27 cellular contexts compared by ENCODE assay signal in the genomic region with DNA sequence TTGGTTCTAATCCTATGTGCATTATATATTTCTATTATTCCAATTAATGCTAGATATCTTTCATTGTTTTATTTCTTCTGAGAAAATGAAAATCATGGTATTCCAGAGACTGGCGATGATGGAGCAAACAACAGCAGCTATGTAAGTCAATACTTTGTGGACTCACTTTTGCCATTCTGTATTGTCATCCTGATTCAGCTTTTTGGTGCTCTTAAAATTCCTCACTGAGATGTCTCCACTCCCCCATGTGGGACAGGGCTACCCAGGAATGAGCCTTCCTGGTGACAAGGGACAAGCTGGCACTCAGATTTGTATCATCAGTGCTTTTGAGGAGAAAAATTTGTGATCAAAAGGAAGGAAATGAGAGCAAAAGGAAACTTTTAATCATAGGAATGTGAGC. TPM values are rescaled to one million over a fixed set of nuclear protein-coding genes. Genes with fewer than 3 reads are reported as not detected.
DNase-seq lines count a peak whose midpoint lies in the region; ATAC-seq, FAIRE-seq and TF ChIP-seq lines count a peak whose summit lies in the region.
"Had no signal": no experiment of that assay in that cellular context is flagged by ENCODE, and none has a peak within 500 bp of the region (broad histone marks: within the 10 kb centered on the region; RNA-seq: fewer than 3 reads in every experiment).

No MANE protein-coding gene starts in this region.

- no peak for TF ChIP-seq EP300 in K562 (IDR thresholded peaks at IDR 0.05; ENCODE audit: low read length)

- H3K18ac ChIP-seq in trophoblast cell (ENCODE audit: low read length) = no peak overlapping the region

- no peaks in the 10 kb centered on the region for H3K9me1 ChIP-seq in K562 (ENCODE audit: control insufficient read depth, insufficient read depth, low read length)

- no peak overlapping the region for H4K8ac ChIP-seq in trophoblast cell (ENCODE audit: low read depth, low read length)

- H3K9ac ChIP-seq in PC-3 (ENCODE audit: low read length) = no peak overlapping the region
- no peak overlapping the region for H3K9ac ChIP-seq in K562 (ENCODE audit: insufficient read depth in 1 of 2, low read depth in 2 of 2, low read length in 2 of 2)
- H3K9ac ChIP-seq in trophoblast cell (ENCODE audit: low read length) = no peak overlapping the region
- H3K9ac ChIP-seq: BLaER1 treated with 17β-estradiol and CSF1 and Interleukin-3, amounts not matched to agents 10 nM and 100 nM had no signal

- H3K27ac ChIP-seq in PC-3 (ENCODE audit: low read length) (no peak overlapping the region), K562 (ENCODE audit: extremely low read depth, low read depth, low read length) (no peak overlapping the region), trophoblast cell (ENCODE audit: low read depth, low read length) (peak overlapping the region; percentile 8)
- H3K27ac ChIP-seq: A549 had no signal

- H2BK12ac ChIP-seq in trophoblast cell (ENCODE audit: low read length) = peak overlapping the region; percentile 85

- H3K4ac ChIP-seq in trophoblast cell (ENCODE audit: low read depth, low read length) = no peak overlapping the region

- H3K14ac ChIP-seq in trophoblast cell (ENCODE audit: low read length) = no peak overlapping the region

- H3K79me2 ChIP-seq in PC-3 (ENCODE audit: low read length) = no peaks in the 10 kb centered on the region
- no peaks in the 10 kb centered on the region for H3K79me2 ChIP-seq in K562 (ENCODE audit: control insufficient read depth, insufficient read depth, low read length)
- peaks cover 2% of the 10 kb centered on the region for H3K79me2 ChIP-seq in trophoblast cell (ENCODE audit: control insufficient read depth, insufficient read depth, low read length, poor library complexity)

- WGBS in K562 (ENCODE audit: insufficient coverage, low coverage, missing lambda C conversion rate) = 0% methylated on average over 1 of the region's 1 CpG
- no CpG with 5 or more reads among the region's 1 CpG for WGBS in trophoblast cell (ENCODE audit: extremely low coverage, insufficient coverage, insufficient read length)

- peaks cover 6% of the 10 kb centered on the region for H3F3A ChIP-seq in PC-3 (ENCODE audit: low read length, unreplicated experiment)

- no peak overlapping the region for H4K12ac ChIP-seq in trophoblast cell (ENCODE audit: low read depth, low read length)

- H4K20me1 ChIP-seq in PC-3 (ENCODE audit: low read length) = no peaks in the 10 kb centered on the region
- H4K20me1 ChIP-seq in K562 (replicated peaks; ENCODE audit: control insufficient read depth, insufficient read depth, low read length) = no peaks in the 10 kb centered on the region
- H4K20me1 ChIP-seq: BLaER1 treated with 17β-estradiol and CSF1 and Interleukin-3, amounts not matched to agents 10 nM and 100 nM had no signal

- in situ Hi-C loops in K562 (cut with MboI) = loop anchor here (10.0 kb wide), 1 partner anchor 1049 kb away; no protein-coding TSS in a partner anchor

- H3K36me3 ChIP-seq in PC-3 (ENCODE audit: low read depth, low read length) (no peaks in the 10 kb centered on the region), K562 (ENCODE audit: control insufficient read depth, insufficient read depth, low read length) (no peaks in the 10 kb centered on the region), trophoblast cell (ENCODE audit: control insufficient read depth in 1 of 2, insufficient read depth in 2 of 2, low read length in 2 of 2) (no peaks in the 10 kb centered on the region)
- H3K36me3 ChIP-seq: BE2C; BLaER1 treated with 17β-estradiol and CSF1 and Interleukin-3, amounts not matched to agents 10 nM and 100 nM had no signal

- H2AK5ac ChIP-seq in trophoblast cell (ENCODE audit: low read length) = no peak overlapping the region

- H3K4me2 ChIP-seq in PC-3 (ENCODE audit: low read length) = no peak overlapping the region
- H3K4me2 ChIP-seq in K562 (ENCODE audit: insufficient read depth, low read length) = no peak overlapping the region
- no peak overlapping the region for H3K4me2 ChIP-seq in trophoblast cell (ENCODE audit: low read length)
- H3K4me2 ChIP-seq: A549, GM23338 had no signal

- H3K4me1 ChIP-seq in PC-3 (ENCODE audit: insufficient read depth, low read length) (peaks cover 57% of the 10 kb centered on the region), K562 (replicated peaks in 1 of 2; ENCODE audit: control insufficient read depth in 2 of 2, insufficient read depth in 2 of 2, low read length in 2 of 2) (no peaks in the 10 kb centered on the region), trophoblast cell (ENCODE audit: control insufficient read depth in 1 of 2, insufficient read depth in 2 of 2, low read length in 2 of 2) (peaks cover 8 to 17% of the 10 kb centered on the region in 2 experiments)
- H3K4me1 ChIP-seq: A549, BE2C had no signal

- peak overlapping the region; percentile 31 for H2BK5ac ChIP-seq in trophoblast cell (ENCODE audit: low read depth, low read length, poor library complexity)

- H2BK120ac ChIP-seq in trophoblast cell (ENCODE audit: insufficient read depth, low read length, poor library complexity) = peak overlapping the region; percentile 46

- H3K79me1 ChIP-seq in trophoblast cell (ENCODE audit: low read length) = peaks cover 16% of the 10 kb centered on the region

- no peak for FAIRE-seq in K562 (lab: Jason Lieb, UNC)
- FAIRE-seq: A549, D721Med, GM12891, GM18507 had no signal

- BruUV-seq in PC-3 (replicated peaks; lab: Mats Ljungman, UMichigan) (no TSS peak), K562 (replicated peaks; lab: Mats Ljungman, UMichigan) (no TSS peak)

- H3K4me3 ChIP-seq in PC-3 (ENCODE audit: low read length) (no peak overlapping the region), K562 (no peak overlapping the region), trophoblast cell (ENCODE audit: low read depth, low read length) (no peak overlapping the region)
- H3K4me3 ChIP-seq: A549; BLaER1 treated with 17β-estradiol and CSF1 and Interleukin-3, amounts not matched to agents 10 nM and 100 nM; GM23338 had no signal

- no peaks in the 10 kb centered on the region for H3K27me3 ChIP-seq in PC-3 (ENCODE audit: low read length)
- peaks cover 3 to 7% of the 10 kb centered on the region in 2 experiments; a peak in 3 of 5 replicates for H3K27me3 ChIP-seq in K562 (ENCODE audit: control insufficient read depth in 2 of 2, insufficient read depth in 2 of 2, low read length in 2 of 2)
- no peaks in the 10 kb centered on the region for H3K27me3 ChIP-seq in trophoblast cell (ENCODE audit: insufficient read depth, low read length)
- H3K27me3 ChIP-seq: BE2C; BLaER1 treated with 17β-estradiol and CSF1 and Interleukin-3, amounts not matched to agents 10 nM and 100 nM had no signal

- H3K9me3 ChIP-seq in PC-3 (ENCODE audit: low read length) (no peaks in the 10 kb centered on the region), K562 (replicated peaks; ENCODE audit: control insufficient read depth, insufficient read depth, low read depth, low read length) (no peaks in the 10 kb centered on the region), trophoblast cell (ENCODE audit: insufficient read depth, low read depth, low read length) (peaks cover 1% of the 10 kb centered on the region)
- H3K9me3 ChIP-seq: A549; BE2C; BLaER1 treated with 17β-estradiol and CSF1 and Interleukin-3, amounts not matched to agents 10 nM and 100 nM had no signal

- no peak overlapping the region for H3K23ac ChIP-seq in trophoblast cell (ENCODE audit: low read length)

- no peak overlapping the region for H4K91ac ChIP-seq in trophoblast cell (ENCODE audit: low read depth, low read length)

- no peak overlapping the region for H2AFZ ChIP-seq in PC-3 (ENCODE audit: low read length)
- H2AFZ ChIP-seq in K562 (ENCODE audit: low read depth, low read length) = no peak overlapping the region
- H2AFZ ChIP-seq in trophoblast cell (ENCODE audit: insufficient read depth, low read length, poor library complexity) = no peak overlapping the region
- H2AFZ ChIP-seq: GM23338 had no signal

- POLR2A ChIA-PET in PC-3 (lab: Charles Lee; ENCODE audit: unreplicated experiment) = no interaction called here
- POLR2A ChIA-PET in K562 (lab: Yijun Ruan, JAX) = interaction anchor here (0.8 to 1.2 kb wide), 2 partner anchors 11 to 12 kb away, joined by 3 read pairs; no protein-coding TSS in a partner anchor

- TF ChIP-seq CTCF in PC-3 (conservative IDR thresholded peaks at IDR 0.05; ENCODE audit: low read depth, low read length) (no peak), K562 (IDR thresholded peaks at IDR 0.05 in 2 of 3, conservative IDR thresholded peaks at IDR 0.05 in 1 of 3; ENCODE audit: insufficient read depth in 2 of 3, low read depth in 1 of 3, low read length in 3 of 3) (no peak)

- no peak for TF ChIP-seq POLR2A in K562 (conservative IDR thresholded peaks at IDR 0.05)

- intact Hi-C loops in PC-3 (cut with micrococcal nuclease) (no loop called here), K562 (cut with micrococcal nuclease) (loop anchor here (10.0 kb wide), 1 partner anchor 121 kb away; a partner anchor contains a TSS)

- TF ChIP-seq RAD21 in K562 (CRISPR knock-in tag; conservative IDR thresholded peaks at IDR 0.05 in 1 of 2, IDR thresholded peaks at IDR 0.05 in 1 of 2) = no peak

- ATAC-seq in PC-3 = no peak
- no peak for ATAC-seq in K562
- ATAC-seq in HG02678 (IDR thresholded peaks at IDR 0.05; ENCODE audit: unreplicated experiment) = no peak
- ATAC-seq: A549, GM23338, HCT116 had no signal

- DNase-seq in PC-3 (peak; percentile 27), K562 (ENCODE audit: extremely low read depth in 1 of 4, low spot score in 3 of 4) (no peak), trophoblast cell (peak in 1 of 2 donors; percentile 38), DMS79 treated with DMSO at 0.1 percent for 48 hours (lab: John Stamatoyannopoulos, UW) (no peak), NCI-H146 (lab: John Stamatoyannopoulos, UW) (no peak), mesenteric fat pad (ENCODE audit: low spot score) (no peak)
- DNase-seq: 8988T; ACHN; AML-193; BE2C; CD4-positive, alpha-beta T cell; CD8-positive, alpha-beta memory T cell; DMS 273 treated with DMSO at 0.1 percent for 48 hours; DMS79; GF-D8; H9 had no signal

- CTCF ChIA-PET in PC-3 (lab: Charles Lee) (interaction anchor here (1.6 kb wide), 1 partner anchor 294 kb away, joined by 7 read pairs; no protein-coding TSS in a partner anchor), K562 (lab: Yijun Ruan, JAX; ENCODE audit: low intra/inter-chr PET ratio) (no interaction called here)

- H3K9me2 ChIP-seq in PC-3 (replicated peaks; ENCODE audit: low read length) = no peaks in the 10 kb centered on the region

RNA-seq across cellular contexts. Expression of a gene that starts 56.7 kb away (rescaled TPM):
- total RNA-seq in PC-3 (2014; rRNA removed) (not detected in 2 replicates), K562 (2014; rRNA removed) (not detected in 2 replicates), K562 (2014; rRNA removed; fragmentation: Illumina TruSeq; extraction: Trizol) (not detected in 2 replicates), K562 (2015; rRNA removed; fragmentation: Illumina TruSeq; extraction: Trizol) (not detected in 2 replicates), K562 (2021) (not detected in 2 replicates), mesenteric fat pad (0.16 TPM)
- total RNA-seq in K562 (2011; cell fraction: chromatin; rRNA removed; ENCODE audit: low replicate concordance) = not detected in 2 replicates
- not detected in 2 replicates for total RNA-seq in K562 (2011; cell fraction: nucleolus; rRNA removed)
- not detected in 2 replicates for total RNA-seq in K562 (2011; cell fraction: nucleoplasm; rRNA removed)
- polyA plus RNA-seq in K562 (2011; rRNA removed) (not detected in 2 replicates), K562 (2014; fragmentation: Illumina TruSeq; extraction: Trizol) (not detected in 2 replicates), K562 (2014; fragmentation: Nextera tagmentation; extraction: Ambion mirVana) (not detected), K562 (2014; rRNA removed) (not detected in 2 replicates)
- not detected in 2 replicates for polyA plus RNA-seq in K562 (2011; cell fraction: cytosol; rRNA removed)
- not detected in 2 replicates for polyA plus RNA-seq in K562 (2011; cell fraction: nucleus; rRNA removed)
- polyA plus RNA-seq in K562 (2012) = not detected in 2 replicates
- not detected in 2 replicates for polyA minus RNA-seq in K562 (2011; rRNA and poly(A)+ RNA removed)
- not detected in 2 replicates for polyA minus RNA-seq in K562 (2011; cell fraction: cytosol; rRNA and poly(A)+ RNA removed)
- not detected in 2 replicates for polyA minus RNA-seq in K562 (2011; cell fraction: nucleus; rRNA and poly(A)+ RNA removed)
- polyA plus RNA-seq in trophoblast cell (2013) = 27.3 and 34.3 TPM in 2 replicates
- total RNA-seq: CD8-positive, alpha-beta memory T cell; Daoy; G401; GM23338; H4; H9 had no signal
- polyA plus RNA-seq: A549; CD8-positive, alpha-beta memory T cell; GM23338 had no signal
